Comparison of ENCODE assay signal across 8 cellular contexts in the genomic region with DNA sequence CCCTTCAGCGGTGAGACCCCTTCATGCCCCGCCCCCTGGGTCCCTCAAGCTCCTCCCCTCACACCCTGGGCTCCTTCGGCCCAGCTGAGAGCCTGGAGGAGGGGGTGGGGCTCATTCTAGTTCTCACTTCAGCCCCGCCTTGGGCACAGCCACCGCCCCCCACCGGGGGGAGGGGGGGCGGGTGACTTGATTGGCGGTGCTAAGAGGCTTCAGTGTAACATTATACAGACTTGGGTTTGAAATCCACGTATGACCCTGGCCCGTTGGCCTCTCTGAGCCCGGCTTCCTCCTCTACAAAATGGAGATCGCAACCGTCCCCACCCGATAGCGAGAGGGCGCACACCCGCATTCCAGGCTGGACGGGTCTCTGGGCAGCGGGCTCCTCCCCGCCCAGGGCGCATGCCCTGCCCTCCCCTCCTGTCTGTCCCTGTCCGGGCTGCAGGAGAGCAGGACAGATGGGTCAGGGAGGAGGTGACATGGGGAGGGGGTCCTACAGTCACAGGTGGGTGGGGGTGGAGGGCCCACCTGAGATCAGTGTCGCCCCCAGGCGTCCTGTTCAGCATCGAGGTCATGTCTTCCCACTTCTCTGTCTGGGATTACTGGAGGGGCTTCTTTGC. TPM values are rescaled to one million over a fixed set of nuclear protein-coding genes. Genes with fewer than 3 reads are reported as not detected.
A peak's percentile ranks its signal among the peaks of the same experiment; 100 is the strongest.
DNase-seq lines count a peak whose midpoint lies in the region; ATAC-seq and TF ChIP-seq lines count a peak whose summit lies in the region.

No MANE protein-coding gene starts in this region.

- CTCF ChIA-PET in Calu3 (lab: Charles Lee) = no interaction called here

- DNase-seq in Calu3 (peak; percentile 44), NCI-H526 (lab: John Stamatoyannopoulos, UW) (peak; percentile 38 to 84), astrocyte of the spinal cord (ENCODE audit: low read depth, low spot score) (peak; percentile 31), iPS-NIHi7 (ENCODE audit: extremely low spot score) (peak; percentile 79), GM19238 (ENCODE audit: insufficient read length, low spot score) (no peak), amniotic stem cell (lab: John Stamatoyannopoulos, UW) (no peak)
- peak; percentile 17 for DNase-seq in stimulated activated CD4-positive, alpha-beta T cell treated with anti-CD3 and anti-CD28 coated beads, Interleukin-4, amount 100 ng/mL, for 24 hours

- H3K27me3 Mint-ChIP-seq in Calu3 (ENCODE audit: unreplicated experiment) = no peaks in the 10 kb centered on the region

- H3K4me3 ChIP-seq in astrocyte of the spinal cord (ENCODE audit: low read depth, low read length) = peak overlapping the region; percentile 40

- H3K4me3 Mint-ChIP-seq in Calu3 (ENCODE audit: low read depth, unreplicated experiment) = peak overlapping the region; percentile 65

- no peak overlapping the region for H3K27ac Mint-ChIP-seq in Calu3 (ENCODE audit: unreplicated experiment)

- H3K9me3 Mint-ChIP-seq in Calu3 (ENCODE audit: low read depth, unreplicated experiment) = no peaks in the 10 kb centered on the region

- no TSS peak for BruUV-seq in Calu3 (replicated peaks; lab: Mats Ljungman, UMichigan)

- H3K36me3 Mint-ChIP-seq in Calu3 (ENCODE audit: insufficient read depth, unreplicated experiment) = peaks cover 4% of the 10 kb centered on the region

- in situ Hi-C loops in astrocyte of the spinal cord (cut with HindIII; ENCODE audit: low sequenced_read_pairs) = no loop called here

- H3K4me1 Mint-ChIP-seq in Calu3 (ENCODE audit: low read depth, unreplicated experiment) = no peaks in the 10 kb centered on the region

- intact Hi-C loops in Calu3 (cut with micrococcal nuclease; ENCODE audit: unreplicated experiment) = no loop called here

- no peak for ATAC-seq in HG02973 (IDR thresholded peaks at IDR 0.05; ENCODE audit: unreplicated experiment)

- TF ChIP-seq CTCF in Calu3 (IDR thresholded peaks at IDR 0.05; ENCODE audit: unreplicated experiment) (no peak), astrocyte of the spinal cord (IDR thresholded peaks at IDR 0.05; ENCODE audit: low read depth, low read length) (no peak)

RNA-seq across cellular contexts. Expression of a gene that starts 5.1 kb away (rescaled TPM):
- total RNA-seq in Calu3 (2022) = not detected in 2 replicates

RNA-seq across cellular contexts. Expression of a gene that starts 24.8 kb away (rescaled TPM):
- total RNA-seq in Calu3 (2022) = 0.93 and 0.94 TPM in 2 replicates

RNA-seq across cellular contexts. Expression of a gene that starts 26.8 kb away (rescaled TPM):
- not detected in 2 replicates for total RNA-seq in Calu3 (2022)

RNA-seq across cellular contexts. Expression of a gene that starts 30.8 kb away (rescaled TPM):
- total RNA-seq in Calu3 (2022) = not detected in 2 replicates

RNA-seq across cellular contexts. Expression of a gene that starts 44.6 kb away (rescaled TPM):
- not detected in 2 replicates for total RNA-seq in Calu3 (2022)

Comparison
In these comparisons a context has a peak if more than half of its experiments do, and no peak if none do; other contexts are left out.
1. DNase-seq: peak in Calu3 (single experiment), NCI-H526 (2 of 2), astrocyte of the spinal cord (single experiment), iPS-NIHi7 (single experiment) and stimulated activated CD4-positive, alpha-beta T cell treated with anti-CD3 and anti-CD28 coated beads, Interleukin-4, amount 100 ng/mL, for 24 hours (single experiment); none in GM19238 (single experiment) and amniotic stem cell (single experiment).